In the genomic region with DNA sequence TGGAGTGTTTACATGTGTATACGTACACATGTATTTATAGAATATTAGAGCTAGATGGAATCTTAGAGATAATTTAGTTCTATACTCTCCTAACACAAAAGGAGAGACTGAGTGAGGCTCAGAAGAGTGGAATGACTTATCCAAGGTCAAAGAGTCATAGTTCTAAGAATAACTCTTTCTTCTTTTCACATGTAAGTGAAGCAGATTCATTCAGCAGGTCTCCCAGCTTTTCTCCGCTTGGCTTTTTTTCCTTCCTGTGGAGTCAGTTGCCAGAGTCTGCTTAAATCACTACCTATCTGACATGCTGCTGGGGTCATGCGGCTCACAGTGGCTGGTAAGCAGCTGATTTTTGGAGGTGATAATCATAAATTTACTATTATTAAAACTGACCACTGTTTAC, we compare ENCODE assay signal across 24 cellular contexts.
DNase-seq lines count a peak whose midpoint lies in the region; ATAC-seq and TF ChIP-seq lines count a peak whose summit lies in the region.
"Had no signal": no experiment of that assay in that cellular context is flagged by ENCODE, and none has a peak within 500 bp of the region (broad histone marks: within the 10 kb centered on the region; RNA-seq: fewer than 3 reads in every experiment).

No MANE protein-coding gene starts in this region.

- H3K27me3 ChIP-seq in GM23338 (ENCODE audit: insufficient read depth): no peaks in the 10 kb centered on the region
- no peaks in the 10 kb centered on the region for H3K27me3 ChIP-seq in HUES64 (ENCODE audit: insufficient read depth, low read length)
- H3K27me3 ChIP-seq in endodermal cell (ENCODE audit: control insufficient read depth, insufficient read depth, low read length, poor library complexity, severe bottlenecking): no peaks in the 10 kb centered on the region
- no peaks in the 10 kb centered on the region for H3K27me3 ChIP-seq in neural cell (ENCODE audit: insufficient read depth, low read depth, low read length)

- ATAC-seq in GM23338: peak; percentile 84
- ATAC-seq: HCT116, Panc1 had no signal

- no peak overlapping the region for H3K9ac ChIP-seq in HUES64 (ENCODE audit: low read depth, low read length)
- H3K9ac ChIP-seq in endodermal cell (ENCODE audit: extremely low read depth, low read length, poor library complexity, severe bottlenecking): no peak overlapping the region
- H3K9ac ChIP-seq in neural cell (ENCODE audit: low read length): peak overlapping the region; percentile 32

- H3K4me3 ChIP-seq in GM23338: no peak overlapping the region
- H3K4me3 ChIP-seq in HUES64 (ENCODE audit: low read length): no peak overlapping the region
- H3K4me3 ChIP-seq in endodermal cell (ENCODE audit: low read length): no peak overlapping the region
- peak overlapping the region; percentile 34 for H3K4me3 ChIP-seq in neural cell (ENCODE audit: low read length)

- no peaks in the 10 kb centered on the region for H3K9me3 Mint-ChIP-seq in GM23338
- H3K9me3 Mint-ChIP-seq in endodermal cell: no peaks in the 10 kb centered on the region
- H3K9me3 Mint-ChIP-seq in T-helper 2 cell treated with Interferon-gamma antibody and Interleukin-4, amounts not matched to agents 5 μg/mL and 100 μg/mL, for 36 hours: peaks cover 10% of the 10 kb centered on the region

- H3K4me1 Mint-ChIP-seq in GM23338 (peaks cover 33% of the 10 kb centered on the region), endodermal cell (peaks cover 3% of the 10 kb centered on the region)
- no peaks in the 10 kb centered on the region for H3K4me1 Mint-ChIP-seq in T-helper 2 cell treated with Interferon-gamma antibody and Interleukin-4, amounts not matched to agents 5 μg/mL and 100 μg/mL, for 36 hours (ENCODE audit: low read depth)
- H3K4me1 Mint-ChIP-seq: CD4-positive, alpha-beta memory T cell had no signal

- no peak for TF ChIP-seq EP300 in neural cell (conservative IDR thresholded peaks at IDR 0.05; ENCODE audit: poor library complexity, severe bottlenecking)

- H3K4me1 ChIP-seq in GM23338 (ENCODE audit: insufficient read depth) (peaks cover 29% of the 10 kb centered on the region), HUES64 (ENCODE audit: insufficient read depth, low read length) (peaks cover 22% of the 10 kb centered on the region), endodermal cell (ENCODE audit: control insufficient read depth, insufficient read depth, low read length) (no peaks in the 10 kb centered on the region)

- peaks cover 40% of the 10 kb centered on the region for H3K36me3 Mint-ChIP-seq in GM23338 (ENCODE audit: low read depth)
- H3K36me3 Mint-ChIP-seq in endodermal cell (ENCODE audit: low read depth): peaks cover 28% of the 10 kb centered on the region
- no peaks in the 10 kb centered on the region for H3K36me3 Mint-ChIP-seq in T-helper 2 cell treated with Interferon-gamma antibody and Interleukin-4, amounts not matched to agents 5 μg/mL and 100 μg/mL, for 36 hours (ENCODE audit: low read depth)
- H3K36me3 Mint-ChIP-seq: CD4-positive, alpha-beta memory T cell had no signal

- H3K27ac Mint-ChIP-seq in GM23338: peak overlapping the region; percentile 30
- H3K27ac Mint-ChIP-seq in endodermal cell: no peak overlapping the region
- no peak overlapping the region for H3K27ac Mint-ChIP-seq in T-helper 2 cell treated with Interferon-gamma antibody and Interleukin-4, amounts not matched to agents 5 μg/mL and 100 μg/mL, for 36 hours
- H3K27ac Mint-ChIP-seq: CD4-positive, alpha-beta memory T cell had no signal

- H3K79me2 ChIP-seq in GM23338 (replicated peaks; ENCODE audit: insufficient read depth): no peaks in the 10 kb centered on the region
- no peaks in the 10 kb centered on the region for H3K79me2 ChIP-seq in neural cell (replicated peaks; ENCODE audit: insufficient read depth, low read length)

- H3F3A ChIP-seq in GM23338 (replicated peaks; ENCODE audit: low read depth): no peaks in the 10 kb centered on the region
- H3F3A ChIP-seq in neural cell (ENCODE audit: insufficient read depth, low read length, poor library complexity, severe bottlenecking): peaks cover 3% of the 10 kb centered on the region

- no peak overlapping the region for H2AFZ ChIP-seq in GM23338
- no peak overlapping the region for H2AFZ ChIP-seq in neural cell (ENCODE audit: low read depth, low read length)

- H4K20me1 ChIP-seq in GM23338 (replicated peaks; ENCODE audit: insufficient read depth) (no peaks in the 10 kb centered on the region), neural cell (ENCODE audit: insufficient read depth) (no peaks in the 10 kb centered on the region)

- 61% methylated on average over 1 of the region's 3 CpGs for WGBS in HUES64
- WGBS in endodermal cell (ENCODE audit: insufficient coverage in 1 of 2, insufficient read length in 1 of 2), 2 experiments: 85% methylated on average over 3 of the region's 3 CpGs; no CpG with 5 or more reads in 1 of the 2 experiments

- no peaks in the 10 kb centered on the region for H3K9me3 ChIP-seq in HUES64 (ENCODE audit: insufficient read depth, low read depth, low read length)
- H3K9me3 ChIP-seq in endodermal cell (ENCODE audit: control insufficient read depth, low read length): no peaks in the 10 kb centered on the region
- no peaks in the 10 kb centered on the region for H3K9me3 ChIP-seq in neural cell (ENCODE audit: low read length)

- no peak overlapping the region; the same call in 1 of the 2 replicates for H3K27ac ChIP-seq in GM23338 (ENCODE audit: low read depth)
- H3K27ac ChIP-seq in HUES64 (ENCODE audit: low read depth, low read length): peak overlapping the region; percentile 45; the same call in 1 of the 2 replicates
- H3K27ac ChIP-seq in endodermal cell (ENCODE audit: low read depth, low read length): peak overlapping the region; percentile 12
- peak overlapping the region; percentile 79 for H3K27ac ChIP-seq in neural cell (ENCODE audit: low read length)
- H3K27ac ChIP-seq: HL-60, RWPE1 had no signal

- peak overlapping the region; percentile 41 for H3K4me2 ChIP-seq in GM23338
- H3K4me2 ChIP-seq in neural cell (ENCODE audit: low read length): peak overlapping the region; percentile 2

- TF ChIP-seq RAD21 in neural cell (conservative IDR thresholded peaks at IDR 0.05): no peak

- DNase-seq in GM23338 (ENCODE audit: low spot score) (peak; percentile 52), endodermal cell (no peak), amygdala (lab: John Stamatoyannopoulos, UW) (no peak), pons (ENCODE audit: low spot score) (no peak)
- no peak for DNase-seq in T-helper 2 cell treated with Interferon-gamma antibody and Interleukin-4, amounts not matched to agents 5 μg/mL and 100 μg/mL, for 36 hours (ENCODE audit: low spot score)
- DNase-seq in stimulated activated CD4-positive, alpha-beta T cell treated with anti-CD3 and anti-CD28 coated beads, Interleukin-2, amount 100 ng/mL, for 48 hours: no peak
- DNase-seq: C1 segment of cervical spinal cord; CD4-positive, alpha-beta memory T cell; DMS 273 treated with DMSO at 0.1 percent for 48 hours; DMS79; GF-D8; NCI-H1092; NCI-H1417 treated with DMSO at 0.1 percent for 48 hours; NCI-H1694 treated with DMSO at 0.1 percent for 48 hours; NCI-H2081; NCI-H2227 treated with DMSO at 0.1 percent for 48 hours; NCI-H69; SHP77 treated with DMSO at 0.1 percent for 48 hours had no signal

- H3K4me3 Mint-ChIP-seq in GM23338: no peak overlapping the region
- no peak overlapping the region for H3K4me3 Mint-ChIP-seq in endodermal cell
- no peak overlapping the region for H3K4me3 Mint-ChIP-seq in T-helper 2 cell treated with Interferon-gamma antibody and Interleukin-4, amounts not matched to agents 5 μg/mL and 100 μg/mL, for 36 hours
- H3K4me3 Mint-ChIP-seq: CD4-positive, alpha-beta memory T cell had no signal

- H3K36me3 ChIP-seq in GM23338 (ENCODE audit: insufficient read depth) (no peaks in the 10 kb centered on the region), HUES64 (ENCODE audit: insufficient read depth, low read length) (peaks cover 11% of the 10 kb centered on the region; the same call in 1 of the 2 replicates), endodermal cell (ENCODE audit: control insufficient read depth, insufficient read depth, low read length) (no peaks in the 10 kb centered on the region), neural cell (ENCODE audit: insufficient read depth, low read length) (no peaks in the 10 kb centered on the region)

- no peak for TF ChIP-seq CTCF in GM23338 (conservative IDR thresholded peaks at IDR 0.05; ENCODE audit: low read depth in 2 of 2)
- no peak for TF ChIP-seq CTCF in endodermal cell (conservative IDR thresholded peaks at IDR 0.05)
- TF ChIP-seq CTCF in neural cell (IDR thresholded peaks at IDR 0.05; ENCODE audit: poor library complexity, severe bottlenecking): no peak

- peaks cover 10% of the 10 kb centered on the region for H3K27me3 Mint-ChIP-seq in GM23338 (ENCODE audit: insufficient read depth, low read depth, poor library complexity)
- H3K27me3 Mint-ChIP-seq in endodermal cell (ENCODE audit: insufficient read depth): no peaks in the 10 kb centered on the region
- no peaks in the 10 kb centered on the region for H3K27me3 Mint-ChIP-seq in T-helper 2 cell treated with Interferon-gamma antibody and Interleukin-4, amounts not matched to agents 5 μg/mL and 100 μg/mL, for 36 hours (ENCODE audit: low read depth)
- H3K27me3 Mint-ChIP-seq: CD4-positive, alpha-beta memory T cell had no signal

- H3K9me2 ChIP-seq in GM23338 (ENCODE audit: insufficient read depth) (peaks cover 3% of the 10 kb centered on the region; the same call in 1 of the 2 replicates), neural cell (ENCODE audit: insufficient read depth, low read length) (no peaks in the 10 kb centered on the region)

TF ChIP-seq in GM23338, 12 proteins besides CTCF, POLR2A, EP300 and RAD21 (continues in another document):
- TF ChIP-seq EZH2 (IDR thresholded peaks at IDR 0.05; ENCODE audit: low read depth, unreplicated experiment) (no peak), STAT1 (IDR thresholded peaks at IDR 0.05; ENCODE audit: unreplicated experiment) (no peak), CREB1 (CRISPR knock-in tag; IDR thresholded peaks at IDR 0.05; ENCODE audit: low read depth) (no peak), NANOG (IDR thresholded peaks at IDR 0.05; ENCODE audit: borderline replicate concordance) (no peak), ZNF114 (CRISPR knock-in tag; IDR thresholded peaks at IDR 0.05) (no peak)

TF ChIP-seq in neural cell, 6 proteins besides CTCF, POLR2A, EP300 and RAD21 (continues in another document):
- no peak for TF ChIP-seq TAF1 (IDR thresholded peaks at IDR 0.05; ENCODE audit: low read depth)
